ENCODE assay signal across 10 cellular contexts in genomic region chr1:55443175-55443933, GRCh38.
DNase-seq lines count a peak whose midpoint lies in the region; ATAC-seq and TF ChIP-seq lines count a peak whose summit lies in the region.
"Had no signal": no experiment of that assay in that cellular context is flagged by ENCODE, and none has a peak within 500 bp of the region (broad histone marks: within the 10 kb centered on the region; RNA-seq: fewer than 3 reads in every experiment).

No MANE protein-coding gene starts in this region.

- H3K9ac ChIP-seq in GM23248, result peak overlapping the region; percentile 43

- H3K4me3 ChIP-seq in GM23248, result no peak overlapping the region
- no peak overlapping the region for H3K4me3 ChIP-seq in fibroblast of the aortic adventitia (ENCODE audit: low read depth, low read length)
- H3K4me3 ChIP-seq in effector memory CD4-positive, alpha-beta T cell (ENCODE audit: insufficient read depth, low read depth, low read length, poor library complexity, severe bottlenecking), result no peak overlapping the region
- H3K4me3 ChIP-seq: SK-N-MC had no signal

- peaks cover 0 to 6% of the 10 kb centered on the region in 2 donors for H3K9me3 Mint-ChIP-seq in stimulated activated naive CD8-positive, alpha-beta T cell treated with anti-CD3 and anti-CD28 coated beads, Interleukin-15, amount 100 ng/mL, for 72 hours

- in situ Hi-C loops in GM23248 (cut with MboI), result no loop called here

- H3K27me3 Mint-ChIP-seq in stimulated activated naive CD8-positive, alpha-beta T cell treated with anti-CD3 and anti-CD28 coated beads, Interleukin-15, amount 100 ng/mL, for 72 hours, result peaks cover 27% of the 10 kb centered on the region

- peaks cover 47% of the 10 kb centered on the region for H3K4me1 ChIP-seq in GM23248 (ENCODE audit: insufficient read depth)
- no peaks in the 10 kb centered on the region for H3K4me1 ChIP-seq in effector memory CD4-positive, alpha-beta T cell (ENCODE audit: control insufficient read depth, insufficient read depth, low read length, poor library complexity, severe bottlenecking)

- 0 to 2% methylated on average over 7 of the region's 7 CpGs for WGBS in GM23248 (ENCODE audit: low coverage in 1 of 2, low lambda C conversion rate in 2 of 2, missing lambda C conversion rate in 2 of 2), 2 experiments

- H3K79me2 ChIP-seq in GM23248 (ENCODE audit: insufficient read depth), result no peaks in the 10 kb centered on the region

- ATAC-seq in stimulated activated naive CD8-positive, alpha-beta T cell treated with anti-CD3 and anti-CD28 coated beads, Interleukin-15, amount 100 ng/mL, for 72 hours, result no peak
- no peak for ATAC-seq in GM21390 (IDR thresholded peaks at IDR 0.05; ENCODE audit: unreplicated experiment)

- H4K20me1 ChIP-seq in GM23248 (ENCODE audit: insufficient read depth), result no peaks in the 10 kb centered on the region

- peaks cover 17% of the 10 kb centered on the region for H3K4me1 Mint-ChIP-seq in stimulated activated naive CD8-positive, alpha-beta T cell treated with anti-CD3 and anti-CD28 coated beads, Interleukin-15, amount 100 ng/mL, for 72 hours

- peak overlapping the region; percentile 79 for H3K27ac ChIP-seq in GM23248
- H3K27ac ChIP-seq in effector memory CD4-positive, alpha-beta T cell (ENCODE audit: insufficient read depth, low read length, poor library complexity, severe bottlenecking), result no peak overlapping the region
- H3K27ac ChIP-seq: SK-N-MC had no signal

- no peaks in the 10 kb centered on the region for H3K9me3 ChIP-seq in GM23248 (ENCODE audit: low read depth)
- H3K9me3 ChIP-seq in effector memory CD4-positive, alpha-beta T cell (ENCODE audit: control insufficient read depth, low read length), result no peaks in the 10 kb centered on the region

- no peaks in the 10 kb centered on the region for H3K27me3 ChIP-seq in GM23248 (replicated peaks; ENCODE audit: insufficient read depth)
- H3K27me3 ChIP-seq in effector memory CD4-positive, alpha-beta T cell (replicated peaks; ENCODE audit: control insufficient read depth, insufficient read depth, low read length, poor library complexity, severe bottlenecking), result no peaks in the 10 kb centered on the region

- H2AFZ ChIP-seq in GM23248, result no peak overlapping the region

- H3K4me2 ChIP-seq in GM23248 (ENCODE audit: unreplicated experiment), result peak overlapping the region; percentile 67

- peaks cover 42% of the 10 kb centered on the region for H3F3A ChIP-seq in GM23248 (ENCODE audit: insufficient read depth)

- DNase-seq in GM23248 (peak; percentile 99), RPMI7951 (ENCODE audit: low read depth) (peak; percentile 99), fibroblast of the aortic adventitia (ENCODE audit: low read depth) (peak; percentile 100), putamen (ENCODE audit: low spot score) (peak; percentile 9)
- no peak for DNase-seq in stimulated activated naive CD8-positive, alpha-beta T cell treated with anti-CD3 and anti-CD28 coated beads, Interleukin-15, amount 100 ng/mL, for 72 hours
- no peak for DNase-seq in effector memory CD4-positive, alpha-beta T cell
- DNase-seq in NK-92 treated with Interleukin-12 subunit alpha and Interleukin-12 subunit beta, amount 100 ng/mL, for 24 hours (lab: John Stamatoyannopoulos, UW), result no peak
- DNase-seq: stimulated activated CD8-positive, alpha-beta memory T cell treated with anti-CD3 and anti-CD28 coated beads, Interleukin-4, amount 100 ng/mL, for 48 hours had no signal

- no peaks in the 10 kb centered on the region for H3K9me2 ChIP-seq in GM23248 (ENCODE audit: insufficient read depth)

- no peaks in the 10 kb centered on the region for H3K36me3 ChIP-seq in GM23248 (ENCODE audit: low read depth)
- no peaks in the 10 kb centered on the region for H3K36me3 ChIP-seq in effector memory CD4-positive, alpha-beta T cell (ENCODE audit: control insufficient read depth, insufficient read depth, low read length)

- no peak for TF ChIP-seq CTCF in fibroblast of the aortic adventitia (IDR thresholded peaks at IDR 0.05; ENCODE audit: insufficient read depth, low read length)

- H3K27ac Mint-ChIP-seq in stimulated activated naive CD8-positive, alpha-beta T cell treated with anti-CD3 and anti-CD28 coated beads, Interleukin-15, amount 100 ng/mL, for 72 hours, result no peak overlapping the region

- no peak overlapping the region for H3K4me3 Mint-ChIP-seq in stimulated activated naive CD8-positive, alpha-beta T cell treated with anti-CD3 and anti-CD28 coated beads, Interleukin-15, amount 100 ng/mL, for 72 hours

Comparison
In these comparisons a context has a peak if more than half of its experiments do, and no peak if none do; other contexts are left out.
1. DNase-seq: peak in GM23248 (single experiment), RPMI7951 (single experiment), fibroblast of the aortic adventitia (single experiment) and putamen (single experiment); none in stimulated activated naive CD8-positive, alpha-beta T cell treated with anti-CD3 and anti-CD28 coated beads, Interleukin-15, amount 100 ng/mL, for 72 hours (0 of 2), effector memory CD4-positive, alpha-beta T cell (0 of 3) and NK-92 treated with Interleukin-12 subunit alpha and Interleukin-12 subunit beta, amount 100 ng/mL, for 24 hours (single experiment).